Comparison of ENCODE assay signal across 12 cellular contexts in genomic region chr4:68815617-68816409, GRCh38. TPM values are rescaled to one million over a fixed set of nuclear protein-coding genes. Genes with fewer than 3 reads are reported as not detected.
"Had no signal": no experiment of that assay in that cellular context is flagged by ENCODE, and none has a peak within 500 bp of the region (broad histone marks: within the 10 kb centered on the region; RNA-seq: fewer than 3 reads in every experiment).

Gene UGT2B10, plus strand, starts transcription at chr4:68815994. Its CDS starts 26 bp downstream, at chr4:68816020.

RNA-seq across cellular contexts. Expression of gene UGT2B10, which starts in this region (rescaled TPM):
- total RNA-seq: activated CD4-positive, alpha-beta T cell treated with anti-CD3 and anti-CD28 coated beads, Interleukin-2, amount 10 ng/mL, durations not matched to agents 24 days and 14 days; activated CD8-positive, alpha-beta memory T cell treated with anti-CD3 and anti-CD28 coated beads for 36 hours; activated CD8-positive, alpha-beta T cell treated with anti-CD3 and anti-CD28 coated beads for 36 hours; activated naive CD8-positive, alpha-beta T cell treated with anti-CD3 and anti-CD28 coated beads for 36 hours; activated T-cell treated with anti-CD3 and anti-CD28 coated beads, Interleukin-2, amount 50 U/mL, for 72 hours; activated T-helper 17 cell treated with anti-CD3 and anti-CD28 coated beads, Interleukin-2, amount 50 U/mL, for 72 hours; aorta; cardiac muscle cell; LHCN-M2; M059J; PC-9; Right ventricle myocardium superior had no signal
- polyA plus RNA-seq: aorta, cardiac muscle cell had no signal
